In the genomic region with DNA sequence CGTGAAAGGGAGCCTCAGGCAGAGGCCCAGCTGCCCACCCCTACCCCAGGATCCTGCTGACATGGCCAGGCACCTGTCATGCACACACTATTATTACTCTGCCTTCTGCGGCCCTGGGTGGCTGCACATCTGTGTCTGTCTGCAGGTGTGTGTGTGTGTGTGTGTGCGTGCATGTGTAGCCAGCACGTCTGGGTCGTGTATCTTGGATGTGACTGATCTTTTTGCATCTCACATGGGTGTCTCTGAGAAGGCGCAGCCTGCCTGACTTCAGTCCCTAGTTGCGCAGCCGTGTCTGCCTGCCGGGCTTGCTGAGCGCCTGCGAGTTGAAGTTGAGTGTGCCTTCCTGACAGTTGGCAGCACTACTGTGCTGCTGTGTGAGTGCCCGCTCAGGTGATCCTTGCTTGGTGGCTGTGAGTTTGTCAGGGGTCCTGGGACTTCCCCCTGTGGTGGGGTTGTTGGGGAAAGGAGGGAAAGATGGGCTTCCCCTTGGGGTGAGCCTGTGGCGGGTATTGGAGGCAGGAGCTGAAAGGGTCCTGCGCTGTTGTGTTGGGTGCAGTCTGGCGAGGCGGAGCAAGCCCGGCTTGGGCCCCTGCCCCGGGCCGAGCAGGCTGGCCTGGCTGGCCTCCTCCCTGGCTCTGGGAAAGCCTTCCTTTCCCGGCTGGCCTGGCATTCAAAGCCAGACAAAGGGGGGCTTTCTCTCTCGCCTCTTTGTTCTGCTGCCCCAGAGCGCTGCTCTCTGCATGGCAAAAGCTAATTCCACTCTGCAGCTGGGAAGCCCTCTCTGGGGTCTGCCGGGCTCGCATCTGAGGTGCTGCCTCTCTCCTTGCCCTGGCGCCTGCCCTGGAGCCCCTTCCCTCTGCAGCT, we compare ENCODE assay signal across 9 cellular contexts. TPM values are rescaled to one million over a fixed set of nuclear protein-coding genes. Genes with fewer than 3 reads are reported as not detected.
DNase-seq lines count a peak whose midpoint lies in the region; ATAC-seq and TF ChIP-seq lines count a peak whose summit lies in the region.
"Had no signal": no experiment of that assay in that cellular context is flagged by ENCODE, and none has a peak within 500 bp of the region (broad histone marks: within the 10 kb centered on the region; RNA-seq: fewer than 3 reads in every experiment).

No MANE protein-coding gene starts in this region.

- no peaks in the 10 kb centered on the region for H3K27me3 ChIP-seq in prostate gland (replicated peaks; ENCODE audit: insufficient read depth)

- peak overlapping the region; percentile 44 for H3K4me3 ChIP-seq in GM12875 (ENCODE audit: low read depth, low read length)
- peak overlapping the region in 1 of 2 donors; percentile 15 for H3K4me3 ChIP-seq in prostate gland

- 15% methylated on average over 24 of the region's 25 CpGs for WGBS in prostate gland

- ATAC-seq in activated T-cell treated with anti-CD3 and anti-CD28 coated beads, Interleukin-2, amount 50 U/mL, for 4 hours: no peak
- ATAC-seq in HG03108 (IDR thresholded peaks at IDR 0.05; ENCODE audit: unreplicated experiment) (no peak), HG03045 (IDR thresholded peaks at IDR 0.05; ENCODE audit: unreplicated experiment) (no peak)

- H3K9me3 Mint-ChIP-seq in activated T-cell treated with anti-CD3 and anti-CD28 coated beads, Interleukin-2, amount 50 U/mL, for 4 hours: no peaks in the 10 kb centered on the region

- no peaks in the 10 kb centered on the region for H3K9me3 ChIP-seq in prostate gland

- H3K4me3 Mint-ChIP-seq in activated T-cell treated with anti-CD3 and anti-CD28 coated beads, Interleukin-2, amount 50 U/mL, for 4 hours: peak overlapping the region; percentile 92

- no peak for DNase-seq in activated T-cell treated with anti-CD3 and anti-CD28 coated beads, Interleukin-2, amount 50 U/mL, for 4 hours
- DNase-seq in globus pallidus (ENCODE audit: low spot score) (peak; percentile 90), prostate gland (ENCODE audit: low spot score) (peak; percentile 48), SIG-M5 treated with dmso at 0.1 percent for 504 hours (lab: John Stamatoyannopoulos, UW; ENCODE audit: unreplicated experiment) (no peak), GM03348 (ENCODE audit: low spot score) (no peak)

- H3K27me3 Mint-ChIP-seq in activated T-cell treated with anti-CD3 and anti-CD28 coated beads, Interleukin-2, amount 50 U/mL, for 4 hours (ENCODE audit: low read depth): no peaks in the 10 kb centered on the region

- peak overlapping the region; percentile 68 to 71 for H3K27ac ChIP-seq in prostate gland
- H3K27ac ChIP-seq: HL-60 had no signal

- H3K36me3 Mint-ChIP-seq in activated T-cell treated with anti-CD3 and anti-CD28 coated beads, Interleukin-2, amount 50 U/mL, for 4 hours (ENCODE audit: insufficient read depth): peaks cover 3% of the 10 kb centered on the region

- TF ChIP-seq POLR2A in prostate gland (IDR thresholded peaks at IDR 0.05): no peak

- H3K4me1 ChIP-seq in prostate gland (replicated peaks): peaks cover 35% of the 10 kb centered on the region

- peaks cover 76% of the 10 kb centered on the region for H3K4me1 Mint-ChIP-seq in activated T-cell treated with anti-CD3 and anti-CD28 coated beads, Interleukin-2, amount 50 U/mL, for 4 hours (ENCODE audit: low read depth)

- intact Hi-C loops in prostate gland (cut with DNase I): loop anchor here (5.0 kb wide), 1 partner anchor 63 kb away; a partner anchor contains a TSS

- TF ChIP-seq CTCF in GM12875 (IDR thresholded peaks at IDR 0.05; ENCODE audit: borderline replicate concordance, insufficient read depth, low read depth, low read length) (no peak), prostate gland (IDR thresholded peaks at IDR 0.05) (no peak)

- H3K36me3 ChIP-seq in prostate gland: no peaks in the 10 kb centered on the region

RNA-seq across cellular contexts. Expression of a gene that starts 4.8 kb away (rescaled TPM):
- total RNA-seq in activated T-cell treated with anti-CD3 and anti-CD28 coated beads, Interleukin-2, amount 50 U/mL, for 4 hours: 10 to 100 TPM; 53.9 to 67.6 (median 59.9) TPM
- 100 to 1,000 TPM; 148 to 222 TPM for total RNA-seq in prostate gland

Comparison
In these comparisons a context has a peak if more than half of its experiments do, and no peak if none do; other contexts are left out.
1. DNase-seq: peak in globus pallidus (single experiment) and prostate gland (single experiment); none in activated T-cell treated with anti-CD3 and anti-CD28 coated beads, Interleukin-2, amount 50 U/mL, for 4 hours (single experiment), SIG-M5 treated with dmso at 0.1 percent for 504 hours (single experiment) and GM03348 (single experiment).